32 cellular contexts compared by ENCODE assay signal in genomic region chr16:56844056-56844455, GRCh38. TPM values are rescaled to one million over a fixed set of nuclear protein-coding genes. Genes with fewer than 3 reads are reported as not detected.
"Had no signal": no experiment of that assay in that cellular context is flagged by ENCODE, and none has a peak within 500 bp of the region (broad histone marks: within the 10 kb centered on the region; RNA-seq: fewer than 3 reads in every experiment).

No MANE protein-coding gene starts in this region.

- H3K9me3 Mint-ChIP-seq: activated CD4-positive, alpha-beta memory T cell treated with anti-CD3 and anti-CD28 coated beads, Interleukin-2, amount 10 ng/mL, durations not matched to agents 7 days and 5 days; activated naive CD8-positive, alpha-beta T cell treated with anti-CD3 and anti-CD28 coated beads, Interleukin-2, amount 50 U/mL, for 24 hours; activated T-cell treated with anti-CD3 and anti-CD28 coated beads, Interleukin-2, amount 50 U/mL, for 4 hours; brain; T-cell had no signal

- H3K27ac ChIP-seq: SJSA1, WERI-Rb-1 had no signal

- H3K27me3 Mint-ChIP-seq: activated CD4-positive, alpha-beta memory T cell treated with anti-CD3 and anti-CD28 coated beads, Interleukin-2, amount 10 ng/mL, durations not matched to agents 7 days and 5 days; activated naive CD4-positive, alpha-beta T cell treated with anti-CD3 and anti-CD28 coated beads, Interleukin-2, amount 10 ng/mL, durations not matched to agents 7 days and 5 days; activated naive CD8-positive, alpha-beta T cell; activated naive CD8-positive, alpha-beta T cell treated with anti-CD3 and anti-CD28 coated beads, Interleukin-2, amount 50 U/mL, for 24 hours; brain; IgD-negative memory B cell; T-cell had no signal

- H3K9me3 ChIP-seq: SJSA1 had no signal

- H3K27me3 ChIP-seq: SJSA1 had no signal

- H3K27ac Mint-ChIP-seq: activated CD4-positive, alpha-beta memory T cell treated with anti-CD3 and anti-CD28 coated beads, Interleukin-2, amount 10 ng/mL, durations not matched to agents 7 days and 5 days; activated naive CD4-positive, alpha-beta T cell treated with anti-CD3 and anti-CD28 coated beads, Interleukin-2, amount 10 ng/mL, durations not matched to agents 7 days and 5 days; activated naive CD8-positive, alpha-beta T cell; activated naive CD8-positive, alpha-beta T cell treated with anti-CD3 and anti-CD28 coated beads, Interleukin-2, amount 50 U/mL, for 24 hours; T-cell had no signal

- DNase-seq: activated CD4-positive, alpha-beta memory T cell treated with anti-CD3 and anti-CD28 coated beads, Interleukin-2, amount 10 ng/mL, durations not matched to agents 7 days and 5 days; activated CD4-positive, alpha-beta T cell treated with anti-CD3 and anti-CD28 coated beads for 1 hour; activated CD4-positive, alpha-beta T cell treated with anti-CD3 and anti-CD28 coated beads for 48 hours; activated CD4-positive, CD25-positive, alpha-beta regulatory T cell; activated effector memory CD4-positive, alpha-beta T cell treated with Interleukin-2 at 50 U/mL for 16 hours; activated naive CD4-positive, alpha-beta T cell treated with anti-CD3 and anti-CD28 coated beads, Interleukin-2, amount 10 ng/mL, durations not matched to agents 7 days and 5 days; activated naive CD8-positive, alpha-beta T cell treated with anti-CD3 and anti-CD28 coated beads, Interleukin-2, amount 50 U/mL, for 24 hours; activated T-cell treated with anti-CD3 and anti-CD28 coated beads, Interleukin-2, amount 50 U/mL, for 4 hours; anterior cingulate cortex; Karpas-422; KBM-7; NCI-H1105 treated with DMSO at 0.1 percent for 48 hours; NCI-H1436 treated with DMSO at 0.1 percent for 48 hours; NCI-H1694 treated with DMSO at 0.1 percent for 48 hours; NCI-H2029; NCI-H345; NCI-H524 treated with DMSO at 0.1 percent for 48 hours; SHP77; T-cell; T1000; WERI-Rb-1 had no signal

- H3K4me3 Mint-ChIP-seq: activated CD4-positive, alpha-beta memory T cell treated with anti-CD3 and anti-CD28 coated beads, Interleukin-2, amount 10 ng/mL, durations not matched to agents 7 days and 5 days; activated naive CD4-positive, alpha-beta T cell treated with anti-CD3 and anti-CD28 coated beads, Interleukin-2, amount 10 ng/mL, durations not matched to agents 7 days and 5 days; activated naive CD8-positive, alpha-beta T cell; activated naive CD8-positive, alpha-beta T cell treated with anti-CD3 and anti-CD28 coated beads, Interleukin-2, amount 50 U/mL, for 24 hours; activated T-cell treated with anti-CD3 and anti-CD28 coated beads, Interleukin-2, amount 50 U/mL, for 4 hours; brain; IgD-negative memory B cell; T-cell had no signal

- H3K4me3 ChIP-seq: SJSA1 had no signal

- ATAC-seq: activated naive CD8-positive, alpha-beta T cell treated with anti-CD3 and anti-CD28 coated beads, Interleukin-2, amount 50 U/mL, for 24 hours; activated T-cell treated with anti-CD3 and anti-CD28 coated beads, Interleukin-2, amount 50 U/mL, for 4 hours; Panc1; SK-N-SH treated with all-trans-retinoic acid at 6 μM for 48 hours; T-cell had no signal

RNA-seq across cellular contexts. Expression of gene SLC12A3, which starts 21.0 kb away (rescaled TPM):
- total RNA-seq: activated CD4-positive, alpha-beta memory T cell treated with anti-CD3 and anti-CD28 coated beads, Interleukin-2, amount 10 ng/mL, durations not matched to agents 7 days and 5 days; activated CD8-positive, alpha-beta memory T cell treated with anti-CD3 and anti-CD28 coated beads for 36 hours; activated T-cell treated with anti-CD3 and anti-CD28 coated beads, Interleukin-2, amount 50 U/mL, for 4 hours; MCF 10A; NCI-H460; RPMI7951; SJSA1; T-helper 2 cell treated with Interferon-gamma antibody and Interleukin-4, amounts not matched to agents 100 ng/mL and 5 ng/mL, for 36 hours had no signal
